Comparison of ENCODE assay signal across 13 cellular contexts in genomic region chr15:44676676-44677075, GRCh38. TPM values are rescaled to one million over a fixed set of nuclear protein-coding genes. Genes with fewer than 3 reads are reported as not detected.
DNase-seq lines count a peak whose midpoint lies in the region; ATAC-seq and TF ChIP-seq lines count a peak whose summit lies in the region.
"Had no signal": no experiment of that assay in that cellular context is flagged by ENCODE, and none has a peak within 500 bp of the region (broad histone marks: within the 10 kb centered on the region; RNA-seq: fewer than 3 reads in every experiment).

No MANE protein-coding gene starts in this region.

- CTCF ChIA-PET in naive thymus-derived CD4-positive, alpha-beta T cell (lab: Charles Lee), result interaction anchor here (0.5 to 3.8 kb wide), 6 partner anchors 9 to 62 kb away, joined by 3 to 30 read pairs (median 11); partner anchors contain the start of genes B2M, PATL2 and SPG11

- peak overlapping the region; percentile 89 to 99 (median 96) for H3K27ac Mint-ChIP-seq in naive thymus-derived CD4-positive, alpha-beta T cell
- no peak overlapping the region for H3K27ac Mint-ChIP-seq in neural progenitor cell
- H3K27ac Mint-ChIP-seq: HFFc6 had no signal

- H3K79me2 ChIP-seq in DND-41 (ENCODE audit: insufficient read depth, low read length) (no peaks in the 10 kb centered on the region), neural progenitor cell (ENCODE audit: low read depth) (no peaks in the 10 kb centered on the region)

- H2AFZ ChIP-seq in DND-41 (ENCODE audit: low read depth, low read length) (no peak overlapping the region), neural progenitor cell (replicated peaks) (no peak overlapping the region)

- H3K36me3 ChIP-seq in DND-41 (ENCODE audit: insufficient read depth, low read length) (no peaks in the 10 kb centered on the region), neural progenitor cell (no peaks in the 10 kb centered on the region)
- H3K36me3 ChIP-seq in naive thymus-derived CD4-positive, alpha-beta T cell (ENCODE audit: control insufficient read depth in 2 of 3, insufficient read depth in 3 of 3, low read length in 3 of 3), result no peaks in the 10 kb centered on the region
- H3K36me3 ChIP-seq: SJSA1 had no signal

- H3K27me3 Mint-ChIP-seq in activated T-cell treated with anti-CD3 and anti-CD28 coated beads, Interleukin-2, amount 50 U/mL, for 4 hours (ENCODE audit: low read depth), result no peaks in the 10 kb centered on the region
- H3K27me3 Mint-ChIP-seq in naive thymus-derived CD4-positive, alpha-beta T cell, result no peaks in the 10 kb centered on the region
- H3K27me3 Mint-ChIP-seq in neural progenitor cell (ENCODE audit: insufficient read depth, low read depth), result peaks cover 12% of the 10 kb centered on the region

- H4K20me1 ChIP-seq in DND-41 (ENCODE audit: insufficient read depth, low read length) (no peaks in the 10 kb centered on the region), neural progenitor cell (ENCODE audit: low read depth) (no peaks in the 10 kb centered on the region)

- H3K9me3 ChIP-seq in DND-41 (ENCODE audit: insufficient read depth, low read length, severe bottlenecking) (no peaks in the 10 kb centered on the region), neural progenitor cell (ENCODE audit: low read depth) (no peaks in the 10 kb centered on the region)
- no peaks in the 10 kb centered on the region for H3K9me3 ChIP-seq in naive thymus-derived CD4-positive, alpha-beta T cell (ENCODE audit: control insufficient read depth in 2 of 3, low read length in 3 of 3)
- H3K9me3 ChIP-seq: SJSA1, testis had no signal

- H3K9ac ChIP-seq in DND-41 (ENCODE audit: low read depth, low read length) (peak overlapping the region; percentile 33), neural progenitor cell (no peak overlapping the region)

- H3K4me1 Mint-ChIP-seq in activated T-cell treated with anti-CD3 and anti-CD28 coated beads, Interleukin-2, amount 50 U/mL, for 4 hours (ENCODE audit: low read depth), result peaks cover 85% of the 10 kb centered on the region
- peaks cover 67 to 96% (median 92%) of the 10 kb centered on the region in 7 donors for H3K4me1 Mint-ChIP-seq in naive thymus-derived CD4-positive, alpha-beta T cell
- peaks cover 25% of the 10 kb centered on the region for H3K4me1 Mint-ChIP-seq in neural progenitor cell

- H3K4me2 ChIP-seq in DND-41 (ENCODE audit: insufficient read depth, low read length), result peak overlapping the region; percentile 51
- no peak overlapping the region for H3K4me2 ChIP-seq in neural progenitor cell

- H3K9me3 Mint-ChIP-seq in activated T-cell treated with anti-CD3 and anti-CD28 coated beads, Interleukin-2, amount 50 U/mL, for 4 hours, result peaks cover 9% of the 10 kb centered on the region
- peaks cover 5 to 22% (median 11%) of the 10 kb centered on the region in 11 donors for H3K9me3 Mint-ChIP-seq in naive thymus-derived CD4-positive, alpha-beta T cell
- peaks cover 2% of the 10 kb centered on the region for H3K9me3 Mint-ChIP-seq in neural progenitor cell
- H3K9me3 Mint-ChIP-seq: HFFc6 had no signal

- no peaks in the 10 kb centered on the region for H3K36me3 Mint-ChIP-seq in activated T-cell treated with anti-CD3 and anti-CD28 coated beads, Interleukin-2, amount 50 U/mL, for 4 hours (ENCODE audit: insufficient read depth)
- peaks cover 19 to 48% (median 39%) of the 10 kb centered on the region in 5 donors for H3K36me3 Mint-ChIP-seq in naive thymus-derived CD4-positive, alpha-beta T cell
- no peaks in the 10 kb centered on the region for H3K36me3 Mint-ChIP-seq in neural progenitor cell

- intact Hi-C loops in naive thymus-derived CD4-positive, alpha-beta T cell (cut with micrococcal nuclease), result loop anchor here (1.0 to 2.0 kb wide), 6 partner anchors 10 to 52 kb away; partner anchors contain the start of genes B2M (in 1 of the 2), PATL2 (in 1 of the 2) and SPG11 (in 1 of the 2)
- intact Hi-C loops in cardiac septum (cut with DNase I), result no loop called here

- H3K4me3 ChIP-seq in DND-41 (ENCODE audit: low read depth in 1 of 2, low read length in 2 of 2) (no peak overlapping the region), neural progenitor cell (no peak overlapping the region)
- peak overlapping the region; percentile 44 for H3K4me3 ChIP-seq in naive thymus-derived CD4-positive, alpha-beta T cell (ENCODE audit: low read length)
- H3K4me3 ChIP-seq: SJSA1, testis had no signal

- POLR2A ChIA-PET in naive thymus-derived CD4-positive, alpha-beta T cell (lab: Charles Lee), result interaction anchor here (1.4 to 38.1 kb wide), 6 partner anchors 8 to 72 kb away, joined by 3 to 3822 read pairs (median 64); partner anchors contain the start of genes B2M, PATL2, SPG11 and TRIM69

- H3K27me3 ChIP-seq in DND-41 (ENCODE audit: insufficient read depth, low read length, poor library complexity) (no peaks in the 10 kb centered on the region), neural progenitor cell (no peaks in the 10 kb centered on the region)
- no peaks in the 10 kb centered on the region for H3K27me3 ChIP-seq in naive thymus-derived CD4-positive, alpha-beta T cell (ENCODE audit: control insufficient read depth in 2 of 2, insufficient read depth in 2 of 2, low read length in 2 of 2)
- H3K27me3 ChIP-seq: SJSA1, testis had no signal

- TF ChIP-seq CTCF in DND-41 (IDR thresholded peaks at IDR 0.05; ENCODE audit: borderline replicate concordance, extremely low read depth, low read length, poor library complexity, severe bottlenecking) (no peak), GM20000 (IDR thresholded peaks at IDR 0.05; ENCODE audit: extremely low read depth, missing control alignments) (no peak), neural progenitor cell (IDR thresholded peaks at IDR 0.05) (no peak)

- no peaks in the 10 kb centered on the region for H3F3A ChIP-seq in neural progenitor cell (ENCODE audit: low read depth)

- peak overlapping the region; percentile 72 for H3K4me3 Mint-ChIP-seq in activated T-cell treated with anti-CD3 and anti-CD28 coated beads, Interleukin-2, amount 50 U/mL, for 4 hours
- H3K4me3 Mint-ChIP-seq in naive thymus-derived CD4-positive, alpha-beta T cell, result peak overlapping the region; percentile 72 to 92 (median 84)
- H3K4me3 Mint-ChIP-seq in neural progenitor cell, result no peak overlapping the region
- H3K4me3 Mint-ChIP-seq: HFFc6 had no signal

- no peak for ATAC-seq in DND-41 (ENCODE audit: insufficient read depth, low read depth)
- ATAC-seq in activated T-cell treated with anti-CD3 and anti-CD28 coated beads, Interleukin-2, amount 50 U/mL, for 4 hours, result peak; percentile 58 to 70
- ATAC-seq in naive thymus-derived CD4-positive, alpha-beta T cell, result peak; percentile 56
- ATAC-seq in GM21576 (IDR thresholded peaks at IDR 0.05; ENCODE audit: unreplicated experiment), result no peak

- H3K27ac ChIP-seq in DND-41 (ENCODE audit: low read length) (peak overlapping the region; percentile 88), neural progenitor cell (no peak overlapping the region)
- H3K27ac ChIP-seq in naive thymus-derived CD4-positive, alpha-beta T cell (ENCODE audit: low read depth, low read length), result peak overlapping the region; percentile 60
- H3K27ac ChIP-seq: SJSA1, testis had no signal

- H3K4me1 ChIP-seq in DND-41 (ENCODE audit: insufficient read depth, low read length) (peaks cover 39% of the 10 kb centered on the region), neural progenitor cell (no peaks in the 10 kb centered on the region)
- H3K4me1 ChIP-seq in naive thymus-derived CD4-positive, alpha-beta T cell (ENCODE audit: control insufficient read depth in 2 of 2, insufficient read depth in 2 of 2, low read length in 2 of 2), result peaks cover 83 to 85% of the 10 kb centered on the region in 2 donors
- H3K4me1 ChIP-seq: SJSA1, testis had no signal

- no peak for DNase-seq in DND-41
- peak; percentile 9 for DNase-seq in GM20000 (ENCODE audit: low spot score)
- no peak for DNase-seq in activated T-cell treated with anti-CD3 and anti-CD28 coated beads, Interleukin-2, amount 50 U/mL, for 4 hours
- DNase-seq in naive thymus-derived CD4-positive, alpha-beta T cell, result peak in 1 of 9 donors; percentile 31
- no peak for DNase-seq in cardiac septum (ENCODE audit: low spot score)
- no peak for DNase-seq in kidney glomerular epithelial cell (lab: John Stamatoyannopoulos, UW)
- no peak for DNase-seq in neural progenitor cell (ENCODE audit: low spot score)
- DNase-seq: cerebellar nuclear complex, HFFc6, NCI-H69, testis had no signal

RNA-seq across cellular contexts. Expression of gene SPG11, which starts 13.2 kb away (rescaled TPM):
- 10 to 100 TPM; 36.9 to 37.3 (median 37.1) TPM for total RNA-seq in activated T-cell treated with anti-CD3 and anti-CD28 coated beads, Interleukin-2, amount 50 U/mL, for 4 hours
- 100 to 1,000 TPM in 4 of 5 experiments, 10 to 100 TPM in 1; 92.2 to 137 (median 131) TPM for total RNA-seq in naive thymus-derived CD4-positive, alpha-beta T cell
- polyA plus RNA-seq in naive thymus-derived CD4-positive, alpha-beta T cell, result 10 to 100 TPM; 26.1 to 32.1 TPM
- total RNA-seq in cardiac septum (49.2 TPM), neural progenitor cell (ENCODE audit: low replicate concordance) (60.1 and 65.9 TPM in 2 replicates)

RNA-seq across cellular contexts. Expression of gene PATL2, which starts 34.4 kb away (rescaled TPM):
- total RNA-seq in activated T-cell treated with anti-CD3 and anti-CD28 coated beads, Interleukin-2, amount 50 U/mL, for 4 hours, result 1 to 10 TPM; 3.6 to 5.2 (median 3.9) TPM
- 10 to 100 TPM; 37.4 to 83.8 (median 71.3) TPM for total RNA-seq in naive thymus-derived CD4-positive, alpha-beta T cell
- 10 to 100 TPM; 11.4 to 17.3 TPM for polyA plus RNA-seq in naive thymus-derived CD4-positive, alpha-beta T cell
- 1.00 TPM for total RNA-seq in cardiac septum
- total RNA-seq in neural progenitor cell (ENCODE audit: low replicate concordance), result 0.68 TPM in 1 of 2 replicates, not detected in the other

RNA-seq across cellular contexts. Expression of gene B2M, which starts 34.6 kb away (rescaled TPM):
- total RNA-seq in activated T-cell treated with anti-CD3 and anti-CD28 coated beads, Interleukin-2, amount 50 U/mL, for 4 hours, result 1,000 to 10,000 TPM; 3,850 to 4,350 (median 4,124) TPM
- 1,000 to 10,000 TPM; 4,325 to 8,698 (median 6,221) TPM for total RNA-seq in naive thymus-derived CD4-positive, alpha-beta T cell
- polyA plus RNA-seq in naive thymus-derived CD4-positive, alpha-beta T cell, result over 10,000 TPM; 23,113 to 34,374 TPM
- total RNA-seq in cardiac septum, result 904 TPM
- 73.5 and 120 TPM in 2 replicates for total RNA-seq in neural progenitor cell (ENCODE audit: low replicate concordance)

RNA-seq across cellular contexts. Expression of gene TRIM69, which starts 59.7 kb away (rescaled TPM):
- 10 to 100 TPM; 45.4 to 58.2 (median 46.4) TPM for total RNA-seq in activated T-cell treated with anti-CD3 and anti-CD28 coated beads, Interleukin-2, amount 50 U/mL, for 4 hours
- total RNA-seq in naive thymus-derived CD4-positive, alpha-beta T cell, result 10 to 100 TPM; 12.4 to 65.0 (median 28.0) TPM
- polyA plus RNA-seq in naive thymus-derived CD4-positive, alpha-beta T cell, result 10 to 100 TPM; 17.4 to 17.8 TPM
- total RNA-seq in cardiac septum (70.7 TPM), neural progenitor cell (ENCODE audit: low replicate concordance) (0.46 and 0.51 TPM in 2 replicates)

Comparison
In these comparisons a context has a peak if more than half of its experiments do, and no peak if none do; other contexts are left out.
1. ATAC-seq: peak in activated T-cell treated with anti-CD3 and anti-CD28 coated beads, Interleukin-2, amount 50 U/mL, for 4 hours (2 of 2) and naive thymus-derived CD4-positive, alpha-beta T cell (single experiment); none in DND-41 (single experiment) and GM21576 (single experiment).
2. RNA of gene PATL2, which starts 34.4 kb away (total RNA-seq): 37.4 to 83.8 TPM in naive thymus-derived CD4-positive, alpha-beta T cell; 3.6 to 5.2 TPM in activated T-cell treated with anti-CD3 and anti-CD28 coated beads, Interleukin-2, amount 50 U/mL, for 4 hours, 1.00 TPM in cardiac septum (single experiment) and 0.68 TPM in neural progenitor cell; every median in the first group is over 4 times any median in the second.